ENCODE assay signal across 1 cellular context in the genomic region with DNA sequence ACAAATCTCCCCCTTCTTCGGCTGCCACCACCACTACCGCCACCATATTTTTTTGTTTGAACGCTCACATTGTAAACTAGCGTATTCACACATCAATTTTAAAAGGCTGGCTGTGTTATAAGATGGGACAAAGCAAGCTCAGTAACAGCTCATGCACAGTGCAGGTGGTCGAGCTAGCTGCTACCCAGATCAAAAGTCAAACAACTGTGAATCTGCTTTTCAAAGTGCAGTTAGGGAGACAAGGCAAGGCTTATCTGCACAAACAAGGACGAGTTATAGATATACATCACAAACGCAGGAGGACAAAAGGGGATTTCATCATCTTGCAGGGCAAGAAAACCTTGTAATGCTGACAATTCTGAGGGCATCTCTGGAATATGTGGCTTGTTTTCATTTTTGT.
TF ChIP-seq lines count a peak whose summit lies in the region.

No MANE protein-coding gene starts in this region.

TF ChIP-seq in HepG2, 621 proteins besides CTCF, POLR2A, EP300 and RAD21 (continued from another document and continues in another):
- TF ChIP-seq, protein P1, sequence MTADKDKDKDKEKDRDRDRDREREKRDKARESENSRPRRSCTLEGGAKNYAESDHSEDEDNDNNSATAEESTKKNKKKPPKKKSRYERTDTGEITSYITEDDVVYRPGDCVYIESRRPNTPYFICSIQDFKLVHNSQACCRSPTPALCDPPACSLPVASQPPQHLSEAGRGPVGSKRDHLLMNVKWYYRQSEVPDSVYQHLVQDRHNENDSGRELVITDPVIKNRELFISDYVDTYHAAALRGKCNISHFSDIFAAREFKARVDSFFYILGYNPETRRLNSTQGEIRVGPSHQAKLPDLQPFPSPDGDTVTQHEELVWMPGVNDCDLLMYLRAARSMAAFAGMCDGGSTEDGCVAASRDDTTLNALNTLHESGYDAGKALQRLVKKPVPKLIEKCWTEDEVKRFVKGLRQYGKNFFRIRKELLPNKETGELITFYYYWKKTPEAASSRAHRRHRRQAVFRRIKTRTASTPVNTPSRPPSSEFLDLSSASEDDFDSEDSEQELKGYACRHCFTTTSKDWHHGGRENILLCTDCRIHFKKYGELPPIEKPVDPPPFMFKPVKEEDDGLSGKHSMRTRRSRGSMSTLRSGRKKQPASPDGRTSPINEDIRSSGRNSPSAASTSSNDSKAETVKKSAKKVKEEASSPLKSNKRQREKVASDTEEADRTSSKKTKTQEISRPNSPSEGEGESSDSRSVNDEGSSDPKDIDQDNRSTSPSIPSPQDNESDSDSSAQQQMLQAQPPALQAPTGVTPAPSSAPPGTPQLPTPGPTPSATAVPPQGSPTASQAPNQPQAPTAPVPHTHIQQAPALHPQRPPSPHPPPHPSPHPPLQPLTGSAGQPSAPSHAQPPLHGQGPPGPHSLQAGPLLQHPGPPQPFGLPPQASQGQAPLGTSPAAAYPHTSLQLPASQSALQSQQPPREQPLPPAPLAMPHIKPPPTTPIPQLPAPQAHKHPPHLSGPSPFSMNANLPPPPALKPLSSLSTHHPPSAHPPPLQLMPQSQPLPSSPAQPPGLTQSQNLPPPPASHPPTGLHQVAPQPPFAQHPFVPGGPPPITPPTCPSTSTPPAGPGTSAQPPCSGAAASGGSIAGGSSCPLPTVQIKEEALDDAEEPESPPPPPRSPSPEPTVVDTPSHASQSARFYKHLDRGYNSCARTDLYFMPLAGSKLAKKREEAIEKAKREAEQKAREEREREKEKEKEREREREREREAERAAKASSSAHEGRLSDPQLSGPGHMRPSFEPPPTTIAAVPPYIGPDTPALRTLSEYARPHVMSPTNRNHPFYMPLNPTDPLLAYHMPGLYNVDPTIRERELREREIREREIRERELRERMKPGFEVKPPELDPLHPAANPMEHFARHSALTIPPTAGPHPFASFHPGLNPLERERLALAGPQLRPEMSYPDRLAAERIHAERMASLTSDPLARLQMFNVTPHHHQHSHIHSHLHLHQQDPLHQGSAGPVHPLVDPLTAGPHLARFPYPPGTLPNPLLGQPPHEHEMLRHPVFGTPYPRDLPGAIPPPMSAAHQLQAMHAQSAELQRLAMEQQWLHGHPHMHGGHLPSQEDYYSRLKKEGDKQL (CRISPR knock-in tag; IDR thresholded peaks at IDR 0.05; ENCODE audit: low read depth) = peak; percentile 57; the same call in 1 of the 2 replicates
- TF ChIP-seq ISX (CRISPR knock-in tag; conservative IDR thresholded peaks at IDR 0.05) = no peak
- TF ChIP-seq, protein P2, sequence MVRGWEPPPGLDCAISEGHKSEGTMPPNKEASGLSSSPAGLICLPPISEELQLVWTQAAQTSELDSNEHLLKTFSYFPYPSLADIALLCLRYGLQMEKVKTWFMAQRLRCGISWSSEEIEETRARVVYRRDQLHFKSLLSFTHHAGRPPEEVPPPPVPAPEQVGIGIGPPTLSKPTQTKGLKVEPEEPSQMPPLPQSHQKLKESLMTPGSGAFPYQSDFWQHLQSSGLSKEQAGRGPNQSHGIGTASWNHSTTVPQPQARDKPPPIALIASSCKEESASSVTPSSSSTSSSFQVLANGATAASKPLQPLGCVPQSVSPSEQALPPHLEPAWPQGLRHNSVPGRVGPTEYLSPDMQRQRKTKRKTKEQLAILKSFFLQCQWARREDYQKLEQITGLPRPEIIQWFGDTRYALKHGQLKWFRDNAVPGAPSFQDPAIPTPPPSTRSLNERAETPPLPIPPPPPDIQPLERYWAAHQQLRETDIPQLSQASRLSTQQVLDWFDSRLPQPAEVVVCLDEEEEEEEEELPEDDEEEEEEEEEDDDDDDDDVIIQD (CRISPR knock-in tag; IDR thresholded peaks at IDR 0.05; ENCODE audit: low read depth) = peak; percentile 92
- TF ChIP-seq ZC3H4 (CRISPR knock-in tag; IDR thresholded peaks at IDR 0.05; ENCODE audit: borderline replicate concordance) = no peak
- TF ChIP-seq, protein P3, sequence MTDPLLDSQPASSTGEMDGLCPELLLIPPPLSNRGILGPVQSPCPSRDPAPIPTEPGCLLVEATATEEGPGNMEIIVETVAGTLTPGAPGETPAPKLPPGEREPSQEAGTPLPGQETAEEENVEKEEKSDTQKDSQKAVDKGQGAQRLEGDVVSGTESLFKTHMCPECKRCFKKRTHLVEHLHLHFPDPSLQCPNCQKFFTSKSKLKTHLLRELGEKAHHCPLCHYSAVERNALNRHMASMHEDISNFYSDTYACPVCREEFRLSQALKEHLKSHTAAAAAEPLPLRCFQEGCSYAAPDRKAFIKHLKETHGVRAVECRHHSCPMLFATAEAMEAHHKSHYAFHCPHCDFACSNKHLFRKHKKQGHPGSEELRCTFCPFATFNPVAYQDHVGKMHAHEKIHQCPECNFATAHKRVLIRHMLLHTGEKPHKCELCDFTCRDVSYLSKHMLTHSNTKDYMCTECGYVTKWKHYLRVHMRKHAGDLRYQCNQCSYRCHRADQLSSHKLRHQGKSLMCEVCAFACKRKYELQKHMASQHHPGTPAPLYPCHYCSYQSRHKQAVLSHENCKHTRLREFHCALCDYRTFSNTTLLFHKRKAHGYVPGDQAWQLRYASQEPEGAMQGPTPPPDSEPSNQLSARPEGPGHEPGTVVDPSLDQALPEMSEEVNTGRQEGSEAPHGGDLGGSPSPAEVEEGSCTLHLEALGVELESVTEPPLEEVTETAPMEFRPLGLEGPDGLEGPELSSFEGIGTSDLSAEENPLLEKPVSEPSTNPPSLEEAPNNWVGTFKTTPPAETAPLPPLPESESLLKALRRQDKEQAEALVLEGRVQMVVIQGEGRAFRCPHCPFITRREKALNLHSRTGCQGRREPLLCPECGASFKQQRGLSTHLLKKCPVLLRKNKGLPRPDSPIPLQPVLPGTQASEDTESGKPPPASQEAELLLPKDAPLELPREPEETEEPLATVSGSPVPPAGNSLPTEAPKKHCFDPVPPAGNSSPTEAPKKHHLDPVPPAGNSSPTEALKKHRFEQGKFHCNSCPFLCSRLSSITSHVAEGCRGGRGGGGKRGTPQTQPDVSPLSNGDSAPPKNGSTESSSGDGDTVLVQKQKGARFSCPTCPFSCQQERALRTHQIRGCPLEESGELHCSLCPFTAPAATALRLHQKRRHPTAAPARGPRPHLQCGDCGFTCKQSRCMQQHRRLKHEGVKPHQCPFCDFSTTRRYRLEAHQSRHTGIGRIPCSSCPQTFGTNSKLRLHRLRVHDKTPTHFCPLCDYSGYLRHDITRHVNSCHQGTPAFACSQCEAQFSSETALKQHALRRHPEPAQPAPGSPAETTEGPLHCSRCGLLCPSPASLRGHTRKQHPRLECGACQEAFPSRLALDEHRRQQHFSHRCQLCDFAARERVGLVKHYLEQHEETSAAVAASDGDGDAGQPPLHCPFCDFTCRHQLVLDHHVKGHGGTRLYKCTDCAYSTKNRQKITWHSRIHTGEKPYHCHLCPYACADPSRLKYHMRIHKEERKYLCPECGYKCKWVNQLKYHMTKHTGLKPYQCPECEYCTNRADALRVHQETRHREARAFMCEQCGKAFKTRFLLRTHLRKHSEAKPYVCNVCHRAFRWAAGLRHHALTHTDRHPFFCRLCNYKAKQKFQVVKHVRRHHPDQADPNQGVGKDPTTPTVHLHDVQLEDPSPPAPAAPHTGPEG (CRISPR knock-in tag; IDR thresholded peaks at IDR 0.05) = no peak
- no peak for TF ChIP-seq ZNF564 (CRISPR knock-in tag; IDR thresholded peaks at IDR 0.05)
- TF ChIP-seq, protein P4, sequence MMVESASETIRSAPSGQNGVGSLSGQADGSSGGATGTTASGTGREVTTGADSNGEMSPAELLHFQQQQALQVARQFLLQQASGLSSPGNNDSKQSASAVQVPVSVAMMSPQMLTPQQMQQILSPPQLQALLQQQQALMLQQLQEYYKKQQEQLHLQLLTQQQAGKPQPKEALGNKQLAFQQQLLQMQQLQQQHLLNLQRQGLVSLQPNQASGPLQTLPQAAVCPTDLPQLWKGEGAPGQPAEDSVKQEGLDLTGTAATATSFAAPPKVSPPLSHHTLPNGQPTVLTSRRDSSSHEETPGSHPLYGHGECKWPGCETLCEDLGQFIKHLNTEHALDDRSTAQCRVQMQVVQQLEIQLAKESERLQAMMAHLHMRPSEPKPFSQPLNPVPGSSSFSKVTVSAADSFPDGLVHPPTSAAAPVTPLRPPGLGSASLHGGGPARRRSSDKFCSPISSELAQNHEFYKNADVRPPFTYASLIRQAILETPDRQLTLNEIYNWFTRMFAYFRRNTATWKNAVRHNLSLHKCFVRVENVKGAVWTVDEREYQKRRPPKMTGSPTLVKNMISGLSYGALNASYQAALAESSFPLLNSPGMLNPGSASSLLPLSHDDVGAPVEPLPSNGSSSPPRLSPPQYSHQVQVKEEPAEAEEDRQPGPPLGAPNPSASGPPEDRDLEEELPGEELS (CRISPR knock-in tag; IDR thresholded peaks at IDR 0.05) = peak; percentile 89
- TF ChIP-seq SALL1 (CRISPR knock-in tag; IDR thresholded peaks at IDR 0.05) = peak; percentile 97
- TF ChIP-seq LCORL (IDR thresholded peaks at IDR 0.05) = no peak
- no peak for TF ChIP-seq LCORL (CRISPR knock-in tag; IDR thresholded peaks at IDR 0.05)
- TF ChIP-seq, protein P5, sequence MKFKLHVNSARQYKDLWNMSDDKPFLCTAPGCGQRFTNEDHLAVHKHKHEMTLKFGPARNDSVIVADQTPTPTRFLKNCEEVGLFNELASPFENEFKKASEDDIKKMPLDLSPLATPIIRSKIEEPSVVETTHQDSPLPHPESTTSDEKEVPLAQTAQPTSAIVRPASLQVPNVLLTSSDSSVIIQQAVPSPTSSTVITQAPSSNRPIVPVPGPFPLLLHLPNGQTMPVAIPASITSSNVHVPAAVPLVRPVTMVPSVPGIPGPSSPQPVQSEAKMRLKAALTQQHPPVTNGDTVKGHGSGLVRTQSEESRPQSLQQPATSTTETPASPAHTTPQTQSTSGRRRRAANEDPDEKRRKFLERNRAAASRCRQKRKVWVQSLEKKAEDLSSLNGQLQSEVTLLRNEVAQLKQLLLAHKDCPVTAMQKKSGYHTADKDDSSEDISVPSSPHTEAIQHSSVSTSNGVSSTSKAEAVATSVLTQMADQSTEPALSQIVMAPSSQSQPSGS (CRISPR knock-in tag; IDR thresholded peaks at IDR 0.05) = peak; percentile 85
- TF ChIP-seq, protein P6, sequence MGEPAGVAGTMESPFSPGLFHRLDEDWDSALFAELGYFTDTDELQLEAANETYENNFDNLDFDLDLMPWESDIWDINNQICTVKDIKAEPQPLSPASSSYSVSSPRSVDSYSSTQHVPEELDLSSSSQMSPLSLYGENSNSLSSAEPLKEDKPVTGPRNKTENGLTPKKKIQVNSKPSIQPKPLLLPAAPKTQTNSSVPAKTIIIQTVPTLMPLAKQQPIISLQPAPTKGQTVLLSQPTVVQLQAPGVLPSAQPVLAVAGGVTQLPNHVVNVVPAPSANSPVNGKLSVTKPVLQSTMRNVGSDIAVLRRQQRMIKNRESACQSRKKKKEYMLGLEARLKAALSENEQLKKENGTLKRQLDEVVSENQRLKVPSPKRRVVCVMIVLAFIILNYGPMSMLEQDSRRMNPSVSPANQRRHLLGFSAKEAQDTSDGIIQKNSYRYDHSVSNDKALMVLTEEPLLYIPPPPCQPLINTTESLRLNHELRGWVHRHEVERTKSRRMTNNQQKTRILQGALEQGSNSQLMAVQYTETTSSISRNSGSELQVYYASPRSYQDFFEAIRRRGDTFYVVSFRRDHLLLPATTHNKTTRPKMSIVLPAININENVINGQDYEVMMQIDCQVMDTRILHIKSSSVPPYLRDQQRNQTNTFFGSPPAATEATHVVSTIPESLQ (CRISPR knock-in tag; conservative IDR thresholded peaks at IDR 0.05) = no peak
- TF ChIP-seq, protein P7, sequence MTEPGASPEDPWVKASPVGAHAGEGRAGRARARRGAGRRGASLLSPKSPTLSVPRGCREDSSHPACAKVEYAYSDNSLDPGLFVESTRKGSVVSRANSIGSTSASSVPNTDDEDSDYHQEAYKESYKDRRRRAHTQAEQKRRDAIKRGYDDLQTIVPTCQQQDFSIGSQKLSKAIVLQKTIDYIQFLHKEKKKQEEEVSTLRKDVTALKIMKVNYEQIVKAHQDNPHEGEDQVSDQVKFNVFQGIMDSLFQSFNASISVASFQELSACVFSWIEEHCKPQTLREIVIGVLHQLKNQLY (CRISPR knock-in tag; IDR thresholded peaks at IDR 0.05) = peak; percentile 96
- TF ChIP-seq HOXA5 (CRISPR knock-in tag; IDR thresholded peaks at IDR 0.05) = no peak
- TF ChIP-seq, protein P8, sequence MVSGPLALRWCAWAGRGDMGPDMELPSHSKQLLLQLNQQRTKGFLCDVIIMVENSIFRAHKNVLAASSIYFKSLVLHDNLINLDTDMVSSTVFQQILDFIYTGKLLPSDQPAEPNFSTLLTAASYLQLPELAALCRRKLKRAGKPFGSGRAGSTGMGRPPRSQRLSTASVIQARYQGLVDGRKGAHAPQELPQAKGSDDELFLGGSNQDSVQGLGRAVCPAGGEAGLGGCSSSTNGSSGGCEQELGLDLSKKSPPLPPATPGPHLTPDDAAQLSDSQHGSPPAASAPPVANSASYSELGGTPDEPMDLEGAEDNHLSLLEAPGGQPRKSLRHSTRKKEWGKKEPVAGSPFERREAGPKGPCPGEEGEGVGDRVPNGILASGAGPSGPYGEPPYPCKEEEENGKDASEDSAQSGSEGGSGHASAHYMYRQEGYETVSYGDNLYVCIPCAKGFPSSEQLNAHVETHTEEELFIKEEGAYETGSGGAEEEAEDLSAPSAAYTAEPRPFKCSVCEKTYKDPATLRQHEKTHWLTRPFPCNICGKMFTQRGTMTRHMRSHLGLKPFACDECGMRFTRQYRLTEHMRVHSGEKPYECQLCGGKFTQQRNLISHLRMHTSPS (CRISPR knock-in tag; IDR thresholded peaks at IDR 0.05; ENCODE audit: low read depth) = no peak
- TF ChIP-seq SMAD3 (CRISPR knock-in tag; IDR thresholded peaks at IDR 0.05) = no peak
- TF ChIP-seq U2AF1 (optimal IDR thresholded peaks at IDR 0.05; ENCODE audit: low read depth, low read length) = no peak
- no peak for TF ChIP-seq ZZZ3 (CRISPR knock-in tag; IDR thresholded peaks at IDR 0.05; ENCODE audit: borderline replicate concordance)
- TF ChIP-seq PAX8 (CRISPR knock-in tag; IDR thresholded peaks at IDR 0.05; ENCODE audit: borderline replicate concordance) = no peak
- TF ChIP-seq ZNF782 (CRISPR knock-in tag; IDR thresholded peaks at IDR 0.05; ENCODE audit: borderline replicate concordance) = no peak
- TF ChIP-seq MEIS1 (CRISPR knock-in tag; IDR thresholded peaks at IDR 0.05; ENCODE audit: borderline replicate concordance) = no peak
- 0 out of 2 replicates have a peak, but pooled peaks have one; percentile 45 for TF ChIP-seq KMT2A (CRISPR knock-in tag; IDR thresholded peaks at IDR 0.05)
- no peak for TF ChIP-seq RNF2 (conservative IDR thresholded peaks at IDR 0.05; ENCODE audit: low read depth)
- no peak for TF ChIP-seq IRX3 (CRISPR knock-in tag; IDR thresholded peaks at IDR 0.05; ENCODE audit: borderline replicate concordance, low read depth)
- no peak; the same call in 1 of the 2 replicates for TF ChIP-seq TBX3 (IDR thresholded peaks at IDR 0.05; ENCODE audit: borderline replicate concordance)
- TF ChIP-seq ZNF75D (CRISPR knock-in tag; IDR thresholded peaks at IDR 0.05; ENCODE audit: borderline replicate concordance) = no peak
- TF ChIP-seq PITX1 (CRISPR knock-in tag; IDR thresholded peaks at IDR 0.05) = peak; percentile 79
- TF ChIP-seq, protein P9, sequence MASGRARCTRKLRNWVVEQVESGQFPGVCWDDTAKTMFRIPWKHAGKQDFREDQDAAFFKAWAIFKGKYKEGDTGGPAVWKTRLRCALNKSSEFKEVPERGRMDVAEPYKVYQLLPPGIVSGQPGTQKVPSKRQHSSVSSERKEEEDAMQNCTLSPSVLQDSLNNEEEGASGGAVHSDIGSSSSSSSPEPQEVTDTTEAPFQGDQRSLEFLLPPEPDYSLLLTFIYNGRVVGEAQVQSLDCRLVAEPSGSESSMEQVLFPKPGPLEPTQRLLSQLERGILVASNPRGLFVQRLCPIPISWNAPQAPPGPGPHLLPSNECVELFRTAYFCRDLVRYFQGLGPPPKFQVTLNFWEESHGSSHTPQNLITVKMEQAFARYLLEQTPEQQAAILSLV (CRISPR knock-in tag; IDR thresholded peaks at IDR 0.05; ENCODE audit: borderline replicate concordance) = no peak
- TF ChIP-seq REXO4 (CRISPR knock-in tag; IDR thresholded peaks at IDR 0.05; ENCODE audit: borderline replicate concordance) = no peak
- TF ChIP-seq SETDB1 (CRISPR knock-in tag; IDR thresholded peaks at IDR 0.05; ENCODE audit: borderline replicate concordance) = no peak
- peak; percentile 95; the same call in 1 of the 2 replicates for TF ChIP-seq GATA4 (IDR thresholded peaks at IDR 0.05; ENCODE audit: borderline replicate concordance, low read depth)
- no peak for TF ChIP-seq RBFOX2 (IDR thresholded peaks at IDR 0.05; ENCODE audit: low read depth, low read length)
- TF ChIP-seq ZNF263 (CRISPR knock-in tag; IDR thresholded peaks at IDR 0.05) = no peak
